ENCODE assay signal across 32 cellular contexts in genomic region chr11:94186342-94187203, GRCh38. TPM values are rescaled to one million over a fixed set of nuclear protein-coding genes. Genes with fewer than 3 reads are reported as not detected.
DNase-seq lines count a peak whose midpoint lies in the region; ATAC-seq, FAIRE-seq and TF ChIP-seq lines count a peak whose summit lies in the region.
"Had no signal": no experiment of that assay in that cellular context is flagged by ENCODE, and none has a peak within 500 bp of the region (broad histone marks: within the 10 kb centered on the region; RNA-seq: fewer than 3 reads in every experiment).

No MANE protein-coding gene starts in this region.

- H3K4me1 ChIP-seq in endodermal cell (ENCODE audit: control insufficient read depth, insufficient read depth, low read length) (no peaks in the 10 kb centered on the region), neuronal stem cell (ENCODE audit: control insufficient read depth in 2 of 2, insufficient read depth in 1 of 2, low read depth in 1 of 2, low read length in 2 of 2) (peaks cover 0 to 2% of the 10 kb centered on the region in 2 donors), H9 (ENCODE audit: insufficient read depth, low read length) (0 out of 2 replicates have a peak, but pooled peaks cover 2% of the 10 kb centered on the region)
- H3K4me1 ChIP-seq: psoas muscle had no signal

- no peak overlapping the region for H3K9ac ChIP-seq in endodermal cell (ENCODE audit: extremely low read depth, low read length, poor library complexity, severe bottlenecking)
- peak overlapping the region; percentile 45 for H3K9ac ChIP-seq in neuronal stem cell (ENCODE audit: low read depth, low read length, poor library complexity)
- H3K9ac ChIP-seq in H9 (ENCODE audit: extremely low read depth, insufficient read length, low read length): no peak overlapping the region
- H3K9ac ChIP-seq: KMS-11, SK-N-SH had no signal

- no peaks in the 10 kb centered on the region for H3K23me2 ChIP-seq in H9 (ENCODE audit: insufficient read length, low read depth, low read length, poor library complexity, severe bottlenecking)

- H3K18ac ChIP-seq in neuronal stem cell (ENCODE audit: low read length) (peak overlapping the region; percentile 8), H9 (ENCODE audit: insufficient read length, low read depth, low read length) (no peak overlapping the region)

- no peak overlapping the region for H2BK5ac ChIP-seq in neuronal stem cell (ENCODE audit: low read length)
- H2BK5ac ChIP-seq in H9 (ENCODE audit: insufficient read length, low read length): no peak overlapping the region

- H4K20me1 ChIP-seq in H9 (ENCODE audit: control insufficient read depth, insufficient read depth, insufficient read length): no peaks in the 10 kb centered on the region

- 81 to 90% methylated on average over 8 of the region's 8 CpGs for WGBS in endodermal cell (ENCODE audit: insufficient coverage in 1 of 2, insufficient read length in 1 of 2), 2 experiments
- no CpG with 5 or more reads among the region's 8 CpGs for WGBS in neuronal stem cell (ENCODE audit: extremely low coverage in 2 of 2, insufficient read length in 2 of 2, insufficient replicate concordance in 1 of 2), 2 donors
- no CpG with 5 or more reads among the region's 8 CpGs for WGBS in H9 (ENCODE audit: extremely low coverage, insufficient read length, low lambda C conversion rate)

- no peaks in the 10 kb centered on the region for H3K79me2 ChIP-seq in H9 (ENCODE audit: insufficient read depth, low read length)

- H4K5ac ChIP-seq in H9 (ENCODE audit: insufficient read length, low read depth, low read length): no peak overlapping the region

- H3K9me3 ChIP-seq in endodermal cell (ENCODE audit: control insufficient read depth, low read length) (peaks cover 8% of the 10 kb centered on the region), neuronal stem cell (replicated peaks in 1 of 2; ENCODE audit: control insufficient read depth in 2 of 2, insufficient read depth in 1 of 2, low read depth in 1 of 2, low read length in 2 of 2) (no peaks in the 10 kb centered on the region), H9 (ENCODE audit: control insufficient read depth, low read depth, low read length) (no peaks in the 10 kb centered on the region)
- H3K9me3 ChIP-seq: HAP-1, MG63, neutrophil, psoas muscle, sigmoid colon, SK-N-SH, suprapubic skin, upper lobe of right lung had no signal

- H2BK12ac ChIP-seq in neuronal stem cell (ENCODE audit: low read length): no peak overlapping the region
- H2BK12ac ChIP-seq in H9 (ENCODE audit: insufficient read length, low read depth, low read length): no peak overlapping the region

- H3K27ac Mint-ChIP-seq in stimulated activated naive CD8-positive, alpha-beta T cell treated with anti-CD3 and anti-CD28 coated beads, Interleukin-15, amount 100 ng/mL, for 72 hours: no peak overlapping the region
- peak overlapping the region; percentile 30 for H3K27ac Mint-ChIP-seq in endodermal cell
- H3K27ac Mint-ChIP-seq in H9: no peak overlapping the region; a peak in 1 of 7 replicates
- H3K27ac Mint-ChIP-seq: memory B cell; stimulated activated memory B cell treated with anti-CD40 and anti-IgM and Interleukin-4, amounts not matched to agents 10 μg/mL and 1 μg/mL and 100 μg/mL, for 72 hours had no signal

- H3T11ph ChIP-seq in H9 (ENCODE audit: low read length): no peak overlapping the region

- H3K14ac ChIP-seq in neuronal stem cell (ENCODE audit: low read length) (no peak overlapping the region), H9 (ENCODE audit: insufficient read depth, low read length) (no peak overlapping the region)

- H2BK20ac ChIP-seq in H9 (ENCODE audit: low read depth, low read length, poor library complexity, severe bottlenecking): no peak overlapping the region

- no peak overlapping the region for H4K91ac ChIP-seq in neuronal stem cell (ENCODE audit: low read depth, low read length, poor library complexity)
- H4K91ac ChIP-seq in H9 (ENCODE audit: insufficient read length, low read depth, low read length): no peak overlapping the region

- H3K36me3 ChIP-seq in endodermal cell (ENCODE audit: control insufficient read depth, insufficient read depth, low read length) (peaks cover 23% of the 10 kb centered on the region), neuronal stem cell (replicated peaks in 1 of 2; ENCODE audit: control insufficient read depth in 2 of 2, insufficient read depth in 2 of 2, low read length in 2 of 2) (peaks cover 0 to 45% of the 10 kb centered on the region in 2 donors), H7 (replicated peaks; ENCODE audit: control insufficient read depth, insufficient read depth, low read length) (no peaks in the 10 kb centered on the region)
- H3K36me3 ChIP-seq: neutrophil had no signal

- H2BK120ac ChIP-seq in neuronal stem cell (ENCODE audit: low read depth, low read length) (no peak overlapping the region), H9 (ENCODE audit: low read depth, low read length, poor library complexity, severe bottlenecking) (no peak overlapping the region)

- H3K4me3 ChIP-seq in endodermal cell (ENCODE audit: low read length): no peak overlapping the region
- H3K4me3 ChIP-seq in neuronal stem cell (ENCODE audit: low read length in 2 of 2): no peak overlapping the region
- no peak overlapping the region for H3K4me3 ChIP-seq in H7 (ENCODE audit: insufficient read depth, low read depth, low read length)
- H3K4me3 ChIP-seq: HAP-1, MG63, psoas muscle, sigmoid colon, suprapubic skin, upper lobe of right lung had no signal

- peaks cover 6 to 10% of the 10 kb centered on the region in 2 donors for H3K9me3 Mint-ChIP-seq in stimulated activated naive CD8-positive, alpha-beta T cell treated with anti-CD3 and anti-CD28 coated beads, Interleukin-15, amount 100 ng/mL, for 72 hours
- H3K9me3 Mint-ChIP-seq in endodermal cell (peaks cover 2% of the 10 kb centered on the region), H9 (peaks cover 3 to 4% of the 10 kb centered on the region in 2 experiments; a peak in 1 of 5 replicates)

- H2AK5ac ChIP-seq in neuronal stem cell (ENCODE audit: low read depth, low read length) (no peak overlapping the region), H9 (ENCODE audit: insufficient read length, low read length) (no peak overlapping the region)

- TF ChIP-seq CTCF in endodermal cell (conservative IDR thresholded peaks at IDR 0.05): no peak
- no peak for TF ChIP-seq CTCF in H9 (conservative IDR thresholded peaks at IDR 0.05)

- H2AFZ ChIP-seq in neuronal stem cell (ENCODE audit: low read length): no peak overlapping the region
- H2AFZ ChIP-seq in H9 (ENCODE audit: low read length): no peak overlapping the region

- H3K56ac ChIP-seq in H9 (ENCODE audit: insufficient read length, low read depth, low read length): no peak overlapping the region

- no peak overlapping the region for H3K23ac ChIP-seq in neuronal stem cell (ENCODE audit: low read depth, low read length, poor library complexity)
- H3K23ac ChIP-seq in H9 (ENCODE audit: insufficient read length, low read depth, low read length): no peak overlapping the region

- H3K27me3 ChIP-seq in endodermal cell (ENCODE audit: control insufficient read depth, insufficient read depth, low read length, poor library complexity, severe bottlenecking): no peaks in the 10 kb centered on the region
- no peaks in the 10 kb centered on the region for H3K27me3 ChIP-seq in neuronal stem cell (ENCODE audit: control insufficient read depth in 3 of 3, insufficient read depth in 3 of 3, low read depth in 1 of 3, low read length in 3 of 3)
- H3K27me3 ChIP-seq in H7 (ENCODE audit: control insufficient read depth, insufficient read depth, low read length): no peaks in the 10 kb centered on the region
- no peaks in the 10 kb centered on the region for H3K27me3 ChIP-seq in H9 (ENCODE audit: insufficient read depth, low read length)
- H3K27me3 ChIP-seq: MG63, neutrophil, sigmoid colon, suprapubic skin, upper lobe of right lung had no signal

- no peak for DNase-seq in stimulated activated naive CD8-positive, alpha-beta T cell treated with anti-CD3 and anti-CD28 coated beads, Interleukin-15, amount 100 ng/mL, for 72 hours
- DNase-seq in stimulated activated naive CD8-positive, alpha-beta T cell treated with anti-CD3 and anti-CD28 coated beads, Interleukin-15, Interleukin-2, amounts not matched to agents 100 U/mL and 50 U/mL, for 24 hours: no peak
- DNase-seq in endodermal cell (no peak), neuronal stem cell (ENCODE audit: low spot score) (no peak), GM12892 (ENCODE audit: insufficient read length) (no peak), H7 (no peak), H9 (no peak)
- DNase-seq: activated CD4-positive, alpha-beta T cell treated with anti-CD3 and anti-CD28 coated beads, Interleukin-2, amount 50 U/mL, for 48 hours; activated gamma-delta T cell treated with Interleukin-2 at 50 U/mL for 16 hours; activated T-cell treated with anti-CD3 and anti-CD28 coated beads, Interleukin-2, amount 50 U/mL, for 48 hours; AML-193; CD4-positive, alpha-beta memory T cell; MG63; NCI-H1105 treated with DMSO at 0.1 percent for 48 hours; NCI-H1930; NCI-H526 treated with DMSO at 0.1 percent for 48 hours; PC-3; psoas muscle; sigmoid colon; SK-N-SH; stimulated activated CD4-positive, alpha-beta T cell treated with anti-CD3 and anti-CD28 coated beads, Interleukin-15, amount 100 ng/mL, for 24 hours; upper lobe of right lung had no signal

- H3K79me1 ChIP-seq in neuronal stem cell (ENCODE audit: low read depth, low read length) (no peaks in the 10 kb centered on the region), H9 (ENCODE audit: insufficient read depth, low read depth, low read length, poor library complexity, severe bottlenecking) (no peaks in the 10 kb centered on the region)

- TF ChIP-seq POLR2A in GM12892 (IDR thresholded peaks at IDR 0.05; ENCODE audit: low read depth, low read length): no peak

- no peak overlapping the region for H2BK15ac ChIP-seq in neuronal stem cell (ENCODE audit: low read length)
- no peak overlapping the region for H2BK15ac ChIP-seq in H9 (ENCODE audit: low read depth, low read length)

- H3K4ac ChIP-seq in neuronal stem cell (ENCODE audit: low read length) (no peak overlapping the region), H9 (ENCODE audit: low read depth, low read length) (no peak overlapping the region)

- peaks cover 4% of the 10 kb centered on the region for H3K36me3 Mint-ChIP-seq in endodermal cell (ENCODE audit: low read depth)
- H3K36me3 Mint-ChIP-seq in H9 (ENCODE audit: insufficient read depth in 1 of 3, low read depth in 3 of 3): peaks cover 7 to 15% (median 8%) of the 10 kb centered on the region in 3 experiments
- H3K36me3 Mint-ChIP-seq: memory B cell; stimulated activated memory B cell treated with anti-CD40 and anti-IgM and Interleukin-4, amounts not matched to agents 10 μg/mL and 1 μg/mL and 100 μg/mL, for 72 hours had no signal

- no peak overlapping the region for H3K4me3 Mint-ChIP-seq in stimulated activated naive CD8-positive, alpha-beta T cell treated with anti-CD3 and anti-CD28 coated beads, Interleukin-15, amount 100 ng/mL, for 72 hours
- no peak overlapping the region for H3K4me3 Mint-ChIP-seq in endodermal cell
- H3K4me3 Mint-ChIP-seq in H9: no peak overlapping the region
- H3K4me3 Mint-ChIP-seq: CD4-positive, alpha-beta memory T cell; memory B cell; stimulated activated memory B cell treated with anti-CD40 and anti-IgM and Interleukin-4, amounts not matched to agents 10 μg/mL and 1 μg/mL and 100 μg/mL, for 72 hours had no signal

- H4K8ac ChIP-seq in neuronal stem cell (ENCODE audit: low read depth, low read length): no peak overlapping the region
- H4K8ac ChIP-seq in H9 (replicated peaks; ENCODE audit: insufficient read length, low read depth, low read length): no peak overlapping the region

- FAIRE-seq in GM12892 (lab: Jason Lieb, UNC): no peak
- FAIRE-seq: A204.1, endothelial cell of umbilical vein had no signal

- no peak overlapping the region for H3K27ac ChIP-seq in endodermal cell (ENCODE audit: low read depth, low read length)
- H3K27ac ChIP-seq in neuronal stem cell (replicated peaks; ENCODE audit: low read length): no peak overlapping the region
- H3K27ac ChIP-seq in H9 (ENCODE audit: insufficient read length, low read depth, low read length): no peak overlapping the region
- H3K27ac ChIP-seq: HL-60, KMS-11, neutrophil, psoas muscle, sigmoid colon, suprapubic skin, upper lobe of right lung had no signal

- no peaks in the 10 kb centered on the region for H3K27me3 Mint-ChIP-seq in stimulated activated naive CD8-positive, alpha-beta T cell treated with anti-CD3 and anti-CD28 coated beads, Interleukin-15, amount 100 ng/mL, for 72 hours
- no peaks in the 10 kb centered on the region for H3K27me3 Mint-ChIP-seq in endodermal cell (ENCODE audit: insufficient read depth)
- H3K27me3 Mint-ChIP-seq in H9 (ENCODE audit: low read depth): no peaks in the 10 kb centered on the region
- H3K27me3 Mint-ChIP-seq: CD4-positive, alpha-beta memory T cell; memory B cell; stimulated activated memory B cell treated with anti-CD40 and anti-IgM and Interleukin-4, amounts not matched to agents 10 μg/mL and 1 μg/mL and 100 μg/mL, for 72 hours had no signal

- H3K4me2 ChIP-seq in neuronal stem cell (ENCODE audit: insufficient read depth, low read length, poor library complexity, severe bottlenecking): no peak overlapping the region
- no peak overlapping the region for H3K4me2 ChIP-seq in H9 (ENCODE audit: insufficient read depth, insufficient read length, low read length)
- H3K4me2 ChIP-seq: KMS-11 had no signal

- no peaks in the 10 kb centered on the region for H3K4me1 Mint-ChIP-seq in stimulated activated naive CD8-positive, alpha-beta T cell treated with anti-CD3 and anti-CD28 coated beads, Interleukin-15, amount 100 ng/mL, for 72 hours
- H3K4me1 Mint-ChIP-seq in endodermal cell (peaks cover 16% of the 10 kb centered on the region), H9 (peaks cover 20 to 27% of the 10 kb centered on the region in 2 experiments)
- H3K4me1 Mint-ChIP-seq: CD4-positive, alpha-beta memory T cell had no signal

- ATAC-seq in stimulated activated naive CD8-positive, alpha-beta T cell treated with anti-CD3 and anti-CD28 coated beads, Interleukin-15, amount 100 ng/mL, for 72 hours: peak; percentile 18
- no peak for ATAC-seq in stimulated activated naive CD8-positive, alpha-beta T cell treated with anti-CD3 and anti-CD28 coated beads, Interleukin-15, Interleukin-2, amounts not matched to agents 100 U/mL and 50 U/mL, for 24 hours
- ATAC-seq in GM19395 (IDR thresholded peaks at IDR 0.05; ENCODE audit: unreplicated experiment): no peak
- ATAC-seq: PC-3; psoas muscle; stimulated activated memory B cell treated with anti-CD40 and anti-IgM and Interleukin-4, amounts not matched to agents 10 μg/mL and 1 μg/mL and 100 μg/mL, for 72 hours; upper lobe of right lung had no signal

RNA-seq across cellular contexts. Expression of gene PANX1, which starts 57.9 kb away (rescaled TPM):
- 10 to 100 TPM; 19.4 to 21.0 TPM for total RNA-seq in endodermal cell
- polyA plus RNA-seq in endodermal cell (2013, experiment 1 of 2): 32.9 TPM
- 30.0 TPM for polyA plus RNA-seq in endodermal cell (2013, experiment 2 of 2)
- 14.5 TPM for polyA plus RNA-seq in neuronal stem cell (2013, experiment 1 of 2)
- 14.8 TPM for polyA plus RNA-seq in neuronal stem cell (2013, experiment 2 of 2)
- 9.6 TPM for polyA plus RNA-seq in GM12892 (2012; ENCODE audit: missing spikeins)
- total RNA-seq in H7 (2014; rRNA removed; shearing (Covaris generic)): 25.7 and 26.4 TPM in 2 replicates
- 37.4 and 37.5 TPM in 2 replicates for total RNA-seq in H9 (2021)
